ENCODE assay signal across 4 cellular contexts in the genomic region with DNA sequence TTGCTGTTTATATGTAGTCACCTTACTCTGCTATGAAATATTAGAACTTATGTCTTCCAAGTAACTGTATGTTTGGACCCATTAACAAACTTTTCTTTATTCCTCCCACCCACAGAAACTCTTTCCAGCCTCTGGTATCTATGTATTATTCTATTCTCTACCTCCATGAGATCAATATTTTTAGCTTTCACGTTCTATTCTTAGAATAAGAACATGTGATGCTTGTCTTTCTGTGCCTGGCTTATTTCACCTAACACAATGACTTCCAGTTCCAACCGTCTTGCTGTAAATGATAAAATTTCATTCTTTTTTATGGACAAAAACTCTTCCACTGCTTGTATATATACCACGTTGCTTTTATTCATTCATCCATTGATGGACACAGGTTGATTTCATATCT. TPM values are rescaled to one million over a fixed set of nuclear protein-coding genes. Genes with fewer than 3 reads are reported as not detected.
"Had no signal": no experiment of that assay in that cellular context is flagged by ENCODE, and none has a peak within 500 bp of the region (broad histone marks: within the 10 kb centered on the region; RNA-seq: fewer than 3 reads in every experiment).

No MANE protein-coding gene starts in this region.

RNA-seq across cellular contexts. Expression of a gene that starts 14.4 kb away (rescaled TPM):
- total RNA-seq: LHCN-M2, M059J, MCF 10A, NCI-H460 had no signal

RNA-seq across cellular contexts. Expression of a gene that starts 39.3 kb away (rescaled TPM):
- total RNA-seq: LHCN-M2, M059J, MCF 10A, NCI-H460 had no signal
